19 cellular contexts compared by ENCODE assay signal in genomic region chr1:43005460-43006351, GRCh38. TPM values are rescaled to one million over a fixed set of nuclear protein-coding genes. Genes with fewer than 3 reads are reported as not detected.
DNase-seq lines count a peak whose midpoint lies in the region; ATAC-seq and TF ChIP-seq lines count a peak whose summit lies in the region.
"Had no signal": no experiment of that assay in that cellular context is flagged by ENCODE, and none has a peak within 500 bp of the region (broad histone marks: within the 10 kb centered on the region; RNA-seq: fewer than 3 reads in every experiment).

No MANE protein-coding gene starts in this region.

- in situ Hi-C loops in IMR-90 (cut with MboI; ENCODE audit: low sequenced_read_pairs): no loop called here

- H2BK15ac ChIP-seq in IMR-90 (ENCODE audit: low read depth, low read length): no peak overlapping the region

- peaks cover 6% of the 10 kb centered on the region for H3K4me1 Mint-ChIP-seq in activated T-helper 17 cell treated with anti-CD3 and anti-CD28 coated beads, Interleukin-2, amount 50 U/mL, for 72 hours
- no peaks in the 10 kb centered on the region for H3K4me1 Mint-ChIP-seq in CD14-positive monocyte

- H2BK20ac ChIP-seq in IMR-90 (ENCODE audit: low read depth, low read length): no peak overlapping the region

- no peak for DNase-seq in IMR-90
- DNase-seq in suprapubic skin (ENCODE audit: low spot score in 2 of 2): no peak
- no peak for DNase-seq in pons (ENCODE audit: low spot score)
- no peak for DNase-seq in CD14-positive monocyte (ENCODE audit: low spot score)
- DNase-seq: activated B cell treated with CpG ODN at 0.5 μM for 24 hours; activated CD8-positive, alpha-beta T cell treated with anti-CD3 and anti-CD28 coated beads, Interleukin-2, amount 10 ng/mL, durations not matched to agents 7 days and 5 days; activated T-cell treated with anti-CD3 and anti-CD28 coated beads, Interleukin-2, amount 50 U/mL, for 24 hours; heart left ventricle; NCI-H1417; NCI-H69; SIG-M5; T-helper 2 cell; tibial artery had no signal

- H3K9me3 ChIP-seq in IMR-90 (ENCODE audit: control insufficient read depth, insufficient read depth, low read length) (no peaks in the 10 kb centered on the region), mesodermal cell (ENCODE audit: control insufficient read depth, low read length) (no peaks in the 10 kb centered on the region), suprapubic skin (no peaks in the 10 kb centered on the region)
- H3K9me3 ChIP-seq: heart left ventricle, tibial artery had no signal

- no peak for TF ChIP-seq CTCF in IMR-90 (conservative IDR thresholded peaks at IDR 0.05; ENCODE audit: low read depth, low read length)
- TF ChIP-seq CTCF in suprapubic skin (IDR thresholded peaks at IDR 0.05): no peak
- no peak for TF ChIP-seq CTCF in CD14-positive monocyte (IDR thresholded peaks at IDR 0.05)

- ATAC-seq in IMR-90 (ENCODE audit: low read depth) (no peak), HG02938 (IDR thresholded peaks at IDR 0.05; ENCODE audit: unreplicated experiment) (no peak)
- no peak for ATAC-seq in activated T-helper 17 cell treated with anti-CD3 and anti-CD28 coated beads, Interleukin-2, amount 50 U/mL, for 72 hours (replicated peaks)
- ATAC-seq: activated CD8-positive, alpha-beta T cell treated with anti-CD3 and anti-CD28 coated beads, Interleukin-2, amount 10 ng/mL, durations not matched to agents 7 days and 5 days; heart left ventricle; natural killer cell treated with Interleukin-12 subunit alpha and Interleukin-12 subunit beta and Interleukin-15 and Interleukin-18, amount 100 ng/mL, for 72 hours; stimulated activated memory B cell treated with anti-CD40 and anti-IgM and Interleukin-4, amounts not matched to agents 10 μg/mL and 1 μg/mL and 100 μg/mL, for 72 hours had no signal

- H4K20me1 ChIP-seq in IMR-90 (ENCODE audit: insufficient read depth, low read length): no peaks in the 10 kb centered on the region

- CTCF ChIA-PET in IMR-90 (lab: Yijun Ruan, JAX): no interaction called here

- no peak overlapping the region for H2AK9ac ChIP-seq in IMR-90 (replicated peaks; ENCODE audit: low read depth, low read length, poor library complexity)

- H3K4me1 ChIP-seq in IMR-90 (ENCODE audit: control insufficient read depth, insufficient read depth, low read length) (no peaks in the 10 kb centered on the region), mesodermal cell (ENCODE audit: control insufficient read depth, insufficient read depth, low read length, poor library complexity, severe bottlenecking) (peaks cover 15% of the 10 kb centered on the region), suprapubic skin (peaks cover 38% of the 10 kb centered on the region)
- H3K4me1 ChIP-seq: heart left ventricle, tibial artery had no signal

- H3K27ac Mint-ChIP-seq in activated T-helper 17 cell treated with anti-CD3 and anti-CD28 coated beads, Interleukin-2, amount 50 U/mL, for 72 hours: peak overlapping the region; percentile 72
- H3K27ac Mint-ChIP-seq in CD14-positive monocyte: no peak overlapping the region
- H3K27ac Mint-ChIP-seq: activated B cell treated with CpG ODN at 0.5 μM for 24 hours; activated CD8-positive, alpha-beta T cell treated with anti-CD3 and anti-CD28 coated beads, Interleukin-2, amount 10 ng/mL, durations not matched to agents 7 days and 5 days; activated naive CD4-positive, alpha-beta T cell treated with anti-CD3 and anti-CD28 coated beads, Interleukin-2, amount 50 U/mL, for 72 hours; activated T-cell treated with anti-CD3 and anti-CD28 coated beads, Interleukin-2, amount 50 U/mL, for 24 hours; natural killer cell treated with Interleukin-12 subunit alpha and Interleukin-12 subunit beta and Interleukin-15 and Interleukin-18, amount 100 ng/mL, for 72 hours; stimulated activated memory B cell treated with anti-CD40 and anti-IgM and Interleukin-4, amounts not matched to agents 10 μg/mL and 1 μg/mL and 100 μg/mL, for 72 hours had no signal

- no peaks in the 10 kb centered on the region for H3K79me1 ChIP-seq in IMR-90 (ENCODE audit: low read depth in 1 of 2, low read length in 2 of 2)

- no peak overlapping the region for H4K8ac ChIP-seq in IMR-90 (ENCODE audit: low read depth in 2 of 2, low read length in 2 of 2)

- no peak overlapping the region for H3K9ac ChIP-seq in IMR-90 (ENCODE audit: low read depth, low read length)

- dilution Hi-C loops in IMR-90 (cut with HindIII; ENCODE audit: low sequenced_read_pairs, unreplicated experiment): no loop called here

- no TSS peak for BruUV-seq in IMR-90 (replicated peaks; lab: Mats Ljungman, UMichigan)

- H3K36me3 Mint-ChIP-seq in activated T-helper 17 cell treated with anti-CD3 and anti-CD28 coated beads, Interleukin-2, amount 50 U/mL, for 72 hours (ENCODE audit: low read depth): no peaks in the 10 kb centered on the region
- H3K36me3 Mint-ChIP-seq in CD14-positive monocyte: no peaks in the 10 kb centered on the region
- H3K36me3 Mint-ChIP-seq: activated naive CD4-positive, alpha-beta T cell treated with anti-CD3 and anti-CD28 coated beads, Interleukin-2, amount 50 U/mL, for 72 hours; natural killer cell treated with Interleukin-12 subunit alpha and Interleukin-12 subunit beta and Interleukin-15 and Interleukin-18, amount 100 ng/mL, for 72 hours; stimulated activated memory B cell treated with anti-CD40 and anti-IgM and Interleukin-4, amounts not matched to agents 10 μg/mL and 1 μg/mL and 100 μg/mL, for 72 hours had no signal

- TF ChIP-seq POLR2A in IMR-90 (IDR thresholded peaks at IDR 0.05; ENCODE audit: low read depth, low read length): no peak
- no peak for TF ChIP-seq POLR2A in suprapubic skin (IDR thresholded peaks at IDR 0.05)

- H3K56ac ChIP-seq in IMR-90 (ENCODE audit: extremely low read depth, insufficient read depth, low read length): no peak overlapping the region

- H4K5ac ChIP-seq in IMR-90 (ENCODE audit: low read depth, low read length): no peak overlapping the region

- no peak overlapping the region for H3K23ac ChIP-seq in IMR-90 (ENCODE audit: low read depth, low read length)

- no peak for TF ChIP-seq RAD21 in IMR-90 (IDR thresholded peaks at IDR 0.05; ENCODE audit: low read length)

- H3K27me3 Mint-ChIP-seq in activated T-helper 17 cell treated with anti-CD3 and anti-CD28 coated beads, Interleukin-2, amount 50 U/mL, for 72 hours: no peaks in the 10 kb centered on the region
- peaks cover 7 to 15% (median 12%) of the 10 kb centered on the region in 3 donors for H3K27me3 Mint-ChIP-seq in CD14-positive monocyte (ENCODE audit: low read depth in 3 of 3)
- H3K27me3 Mint-ChIP-seq: activated T-cell treated with anti-CD3 and anti-CD28 coated beads, Interleukin-2, amount 50 U/mL, for 24 hours; natural killer cell treated with Interleukin-12 subunit alpha and Interleukin-12 subunit beta and Interleukin-15 and Interleukin-18, amount 100 ng/mL, for 72 hours had no signal

- H3K27me3 ChIP-seq in IMR-90 (ENCODE audit: control insufficient read depth, insufficient read depth, low read length): peaks cover 3% of the 10 kb centered on the region; the same call in 1 of the 2 replicates
- peaks cover 19% of the 10 kb centered on the region for H3K27me3 ChIP-seq in suprapubic skin

- no peak overlapping the region for H3K4ac ChIP-seq in IMR-90 (ENCODE audit: low read depth, low read length)

- H3K4me3 ChIP-seq in IMR-90 (ENCODE audit: insufficient read depth, low read depth, low read length) (no peak overlapping the region), mesodermal cell (ENCODE audit: extremely low read depth, insufficient read depth, low read length, poor library complexity, severe bottlenecking) (no peak overlapping the region), suprapubic skin (no peak overlapping the region)
- H3K4me3 ChIP-seq: heart left ventricle, tibial artery had no signal

- intact Hi-C loops in IMR-90 (cut with micrococcal nuclease) (no loop called here), CD14-positive monocyte (cut with micrococcal nuclease) (no loop called here)

- H2AFZ ChIP-seq in IMR-90 (replicated peaks; ENCODE audit: low read length, poor library complexity): peak overlapping the region; percentile 33

- no peak for TF ChIP-seq EP300 in suprapubic skin (IDR thresholded peaks at IDR 0.05)

- no peak overlapping the region for H3K18ac ChIP-seq in IMR-90 (ENCODE audit: low read depth, low read length)

- no peak overlapping the region for H3K4me2 ChIP-seq in IMR-90 (ENCODE audit: low read depth, low read length)

- H3K27ac ChIP-seq in IMR-90 (ENCODE audit: insufficient read depth, low read length) (no peak overlapping the region), mesodermal cell (ENCODE audit: low read depth, low read length, severe bottlenecking) (peak overlapping the region; percentile 60), suprapubic skin (peak overlapping the region; percentile 41)
- H3K27ac ChIP-seq: heart left ventricle, tibial artery had no signal

- WGBS in IMR-90 (ENCODE audit: extremely low coverage in 2 of 2, insufficient read length in 1 of 2), 2 experiments: 54% methylated on average over 5 of the region's 18 CpGs; no CpG with 5 or more reads in 1 of the 2 experiments
- WGBS in mesodermal cell (ENCODE audit: insufficient coverage in 2 of 2), 2 experiments: 66 to 69% methylated on average over 16 of the region's 18 CpGs
- 45% methylated on average over 18 of the region's 18 CpGs for WGBS in suprapubic skin

- no peak overlapping the region for H2BK5ac ChIP-seq in IMR-90 (ENCODE audit: low read depth, low read length, poor library complexity, severe bottlenecking)

- H4K91ac ChIP-seq in IMR-90 (ENCODE audit: insufficient read depth, low read depth, low read length): no peak overlapping the region

- no peaks in the 10 kb centered on the region for H3K9me1 ChIP-seq in IMR-90 (ENCODE audit: insufficient read depth, low read length)

- H2AK5ac ChIP-seq in IMR-90 (ENCODE audit: low read depth, low read length): no peak overlapping the region

- POLR2A ChIA-PET in IMR-90 (lab: Charles Lee; ENCODE audit: unreplicated experiment): no interaction called here

- H3K9me3 Mint-ChIP-seq in activated T-helper 17 cell treated with anti-CD3 and anti-CD28 coated beads, Interleukin-2, amount 50 U/mL, for 72 hours: no peaks in the 10 kb centered on the region
- H3K9me3 Mint-ChIP-seq in CD14-positive monocyte: peaks cover 0 to 5% (median 1%) of the 10 kb centered on the region in 7 donors
- H3K9me3 Mint-ChIP-seq: activated B cell treated with CpG ODN at 0.5 μM for 24 hours; activated naive CD4-positive, alpha-beta T cell treated with anti-CD3 and anti-CD28 coated beads, Interleukin-2, amount 50 U/mL, for 72 hours; activated T-cell treated with anti-CD3 and anti-CD28 coated beads, Interleukin-2, amount 50 U/mL, for 24 hours; natural killer cell treated with Interleukin-12 subunit alpha and Interleukin-12 subunit beta and Interleukin-15 and Interleukin-18, amount 100 ng/mL, for 72 hours; stimulated activated memory B cell treated with anti-CD40 and anti-IgM and Interleukin-4, amounts not matched to agents 10 μg/mL and 1 μg/mL and 100 μg/mL, for 72 hours had no signal

- H3K36me3 ChIP-seq in IMR-90 (ENCODE audit: control insufficient read depth, insufficient read depth, low read length) (no peaks in the 10 kb centered on the region), mesodermal cell (ENCODE audit: control insufficient read depth, insufficient read depth, low read length) (no peaks in the 10 kb centered on the region), suprapubic skin (no peaks in the 10 kb centered on the region)
- H3K36me3 ChIP-seq: heart left ventricle, tibial artery had no signal

- no peak overlapping the region for H2BK120ac ChIP-seq in IMR-90 (ENCODE audit: low read depth, low read length)

- no peak overlapping the region for H3K14ac ChIP-seq in IMR-90 (replicated peaks; ENCODE audit: low read depth, low read length)

- H3K4me3 Mint-ChIP-seq in activated T-helper 17 cell treated with anti-CD3 and anti-CD28 coated beads, Interleukin-2, amount 50 U/mL, for 72 hours: no peak overlapping the region
- no peak overlapping the region for H3K4me3 Mint-ChIP-seq in CD14-positive monocyte
- H3K4me3 Mint-ChIP-seq: activated B cell treated with CpG ODN at 0.5 μM for 24 hours; activated CD8-positive, alpha-beta T cell treated with anti-CD3 and anti-CD28 coated beads, Interleukin-2, amount 10 ng/mL, durations not matched to agents 7 days and 5 days; activated T-cell treated with anti-CD3 and anti-CD28 coated beads, Interleukin-2, amount 50 U/mL, for 24 hours; natural killer cell treated with Interleukin-12 subunit alpha and Interleukin-12 subunit beta and Interleukin-15 and Interleukin-18, amount 100 ng/mL, for 72 hours; stimulated activated memory B cell treated with anti-CD40 and anti-IgM and Interleukin-4, amounts not matched to agents 10 μg/mL and 1 μg/mL and 100 μg/mL, for 72 hours had no signal

RNA-seq across cellular contexts. Expression of gene SLC2A1, which starts 47.0 kb away (rescaled TPM):
- total RNA-seq in IMR-90 (2012; rRNA removed): 203 and 395 TPM in 2 replicates
- polyA plus RNA-seq in IMR-90 (2012; rRNA removed): 200 and 208 TPM in 2 replicates
- 557 and 944 TPM in 2 replicates for polyA plus RNA-seq in IMR-90 (2012; cell fraction: cytosol; rRNA removed)
- 202 and 690 TPM in 2 replicates for polyA plus RNA-seq in IMR-90 (2012; cell fraction: nucleus; rRNA removed; ENCODE audit: low replicate concordance)
- total RNA-seq in activated T-helper 17 cell treated with anti-CD3 and anti-CD28 coated beads, Interleukin-2, amount 50 U/mL, for 72 hours: 100 to 1,000 TPM; 217 to 280 TPM
- 99.2 TPM for polyA plus RNA-seq in mesodermal cell (2013, experiment 1 of 2)
- polyA plus RNA-seq in mesodermal cell (2013, experiment 2 of 2): 95.3 TPM
- total RNA-seq in suprapubic skin: 1,000 to 10,000 TPM in 1 of 4 donors, 100 to 1,000 TPM in 3; 466 to 1,239 (median 686) TPM
- under 1 TPM; 0.56 to 0.71 TPM for polyA plus RNA-seq in CD14-positive monocyte
